ENCODE assay signal across 7 cellular contexts in the genomic region with DNA sequence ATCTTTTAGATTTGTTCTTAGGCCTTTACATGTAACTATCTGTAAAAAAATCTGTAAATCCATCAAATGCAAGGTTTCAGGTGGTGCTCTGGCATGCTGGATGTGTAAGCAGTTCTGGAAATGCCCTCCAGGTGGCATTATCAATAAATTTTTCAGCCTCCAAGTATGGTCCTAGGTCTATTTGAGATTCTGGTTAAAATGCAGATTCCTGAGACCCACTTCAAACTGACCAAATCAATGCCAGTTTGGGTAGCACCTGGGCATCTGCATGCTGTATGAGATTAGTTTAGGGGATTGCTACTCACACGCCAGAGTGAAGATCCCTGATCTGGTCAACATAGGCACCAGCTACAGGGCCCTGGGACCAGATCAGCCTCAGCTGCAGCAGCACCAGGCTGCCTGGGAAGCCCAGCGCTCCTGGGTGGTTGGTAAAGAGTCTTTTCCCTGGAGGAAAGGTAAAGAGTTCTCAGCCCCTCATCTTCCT.
DNase-seq lines count a peak whose midpoint lies in the region; ATAC-seq and TF ChIP-seq lines count a peak whose summit lies in the region.

No MANE protein-coding gene starts in this region.

- peaks cover 5% of the 10 kb centered on the region for H3K4me1 Mint-ChIP-seq in MCF 10A (ENCODE audit: insufficient read depth, unreplicated experiment)

- DNase-seq in Daoy (ENCODE audit: low read depth) (peak; percentile 26), GM19240 (ENCODE audit: insufficient read length, low spot score) (peak; percentile 19), NCI-H524 treated with DMSO at 0.1 percent for 48 hours (lab: John Stamatoyannopoulos, UW) (peak; percentile 30), MCF 10A (ENCODE audit: unreplicated experiment) (peak; percentile 51), kidney glomerular epithelial cell (lab: John Stamatoyannopoulos, UW) (peak; percentile 48), tibial artery (no peak)

- no peak overlapping the region for H3K4me3 Mint-ChIP-seq in MCF 10A (ENCODE audit: unreplicated experiment)

- CTCF ChIA-PET in MCF 10A (lab: Yijun Ruan, JAX) = interaction anchor here (0.6 to 1.9 kb wide), 11 partner anchors 10 to 709 kb away, joined by 3 to 6 read pairs (median 3); no protein-coding TSS in a partner anchor

- H3K4me1 ChIP-seq in tibial artery = peaks cover 0 to 19% (median 17%) of the 10 kb centered on the region in 4 donors

- no peak overlapping the region for H3K27ac Mint-ChIP-seq in MCF 10A (ENCODE audit: low read depth, unreplicated experiment)

- peak; percentile 46 for TF ChIP-seq CTCF in MCF 10A (IDR thresholded peaks at IDR 0.05; ENCODE audit: unreplicated experiment)
- TF ChIP-seq CTCF in tibial artery (IDR thresholded peaks at IDR 0.05) = peak; percentile 45 to 48

- H3K27me3 ChIP-seq in tibial artery = no peaks in the 10 kb centered on the region

- H3K36me3 Mint-ChIP-seq in MCF 10A (ENCODE audit: insufficient read depth, unreplicated experiment) = no peaks in the 10 kb centered on the region

- no peaks in the 10 kb centered on the region for H3K36me3 ChIP-seq in tibial artery

- H3K4me3 ChIP-seq in tibial artery = no peak overlapping the region

- POLR2A ChIA-PET in MCF 10A (lab: Yijun Ruan, JAX) = interaction anchor here (0.8 to 1.9 kb wide), 3 partner anchors 184 to 509 kb away, joined by 3 to 11 read pairs (median 3); partner anchors contain the start of gene CITED2

- H3K27ac ChIP-seq in tibial artery = peak overlapping the region; percentile 25 to 62

- H3K9me3 ChIP-seq in tibial artery = no peaks in the 10 kb centered on the region

- peak; percentile 83 for ATAC-seq in HG03139 (IDR thresholded peaks at IDR 0.05; ENCODE audit: unreplicated experiment)

- intact Hi-C loops in MCF 10A (cut with micrococcal nuclease) = loop anchor here (2.0 to 5.0 kb wide), 5 partner anchors 161 to 1681 kb away; partner anchors contain the start of gene CITED2
- intact Hi-C loops in tibial artery (cut with DNase I; ENCODE audit: low total_unique reads) = loop anchor here (10.0 kb wide), 1 partner anchor 507 kb away; the partner anchor contains the start of gene CITED2

- no peaks in the 10 kb centered on the region for H3K9me3 Mint-ChIP-seq in MCF 10A (ENCODE audit: unreplicated experiment)

- no TSS peak for BruUV-seq in MCF 10A (replicated peaks; lab: Mats Ljungman, UMichigan)

- no peaks in the 10 kb centered on the region for H3K27me3 Mint-ChIP-seq in MCF 10A (ENCODE audit: insufficient read depth, unreplicated experiment)

Comparison
In these comparisons a context has a peak if more than half of its experiments do, and no peak if none do; other contexts are left out.
1. DNase-seq: peak in Daoy (single experiment), GM19240 (single experiment), NCI-H524 treated with DMSO at 0.1 percent for 48 hours (single experiment), MCF 10A (single experiment) and kidney glomerular epithelial cell (single experiment); none in tibial artery (0 of 2).